ENCODE assay signal across 20 cellular contexts in genomic region chr3:143344516-143345165, GRCh38.
DNase-seq lines count a peak whose midpoint lies in the region; ATAC-seq, FAIRE-seq and TF ChIP-seq lines count a peak whose summit lies in the region.
"Had no signal": no experiment of that assay in that cellular context is flagged by ENCODE, and none has a peak within 500 bp of the region (broad histone marks: within the 10 kb centered on the region; RNA-seq: fewer than 3 reads in every experiment).

No MANE protein-coding gene starts in this region.

- TF ChIP-seq POLR2A in K562 (conservative IDR thresholded peaks at IDR 0.05): no peak

- BruUV-seq in K562 (replicated peaks; lab: Mats Ljungman, UMichigan): no TSS peak

- POLR2A ChIA-PET in K562 (lab: Yijun Ruan, JAX): no interaction called here

- TF ChIP-seq EP300 in K562 (IDR thresholded peaks at IDR 0.05; ENCODE audit: low read length): no peak

- ATAC-seq in DND-41 (ENCODE audit: insufficient read depth, low read depth) (peak; percentile 72), K562 (no peak)
- ATAC-seq in natural killer cell treated with Interleukin-12 subunit alpha and Interleukin-12 subunit beta and Interleukin-15 and Interleukin-18, amount 100 ng/mL, for 72 hours: no peak
- ATAC-seq: CD8-positive, alpha-beta T cell; GM23338; HepG2 had no signal

- H3K4me1 ChIP-seq in DND-41 (ENCODE audit: insufficient read depth, low read length): peaks cover 58% of the 10 kb centered on the region
- H3K4me1 ChIP-seq in K562 (replicated peaks in 1 of 2; ENCODE audit: control insufficient read depth in 2 of 2, insufficient read depth in 2 of 2, low read length in 2 of 2): peaks cover 2 to 7% of the 10 kb centered on the region in 2 experiments; a peak in 1 of 5 replicates
- H3K4me1 ChIP-seq: Caco-2 had no signal

- intact Hi-C loops in K562 (cut with micrococcal nuclease): loop anchor here (5.0 kb wide), 1 partner anchor 222 kb away; no protein-coding TSS in a partner anchor

- no peak for FAIRE-seq in K562 (lab: Jason Lieb, UNC)
- FAIRE-seq: D721Med, GM12892, GM18507, H54, HepG2 had no signal

- H3K4me3 ChIP-seq in DND-41 (ENCODE audit: low read depth in 1 of 2, low read length in 2 of 2): no peak overlapping the region
- no peak overlapping the region for H3K4me3 ChIP-seq in K562
- no peak overlapping the region for H3K4me3 ChIP-seq in fibroblast of villous mesenchyme (ENCODE audit: low read depth, low read length)
- H3K4me3 ChIP-seq: BLaER1 treated with 17β-estradiol and CSF1 and Interleukin-3, amounts not matched to agents 10 nM and 100 nM; GM23338 had no signal

- H3K27ac Mint-ChIP-seq in natural killer cell treated with Interleukin-12 subunit alpha and Interleukin-12 subunit beta and Interleukin-15 and Interleukin-18, amount 100 ng/mL, for 72 hours: peak overlapping the region; percentile 69 to 80
- H3K27ac Mint-ChIP-seq: B cell; CD8-positive, alpha-beta T cell; GM23338; IgD-negative memory B cell had no signal

- no peaks in the 10 kb centered on the region for H3K9me3 ChIP-seq in DND-41 (ENCODE audit: insufficient read depth, low read length, severe bottlenecking)
- H3K9me3 ChIP-seq in K562 (replicated peaks; ENCODE audit: control insufficient read depth, insufficient read depth, low read depth, low read length): no peaks in the 10 kb centered on the region
- H3K9me3 ChIP-seq: BLaER1 treated with 17β-estradiol and CSF1 and Interleukin-3, amounts not matched to agents 10 nM and 100 nM; Caco-2 had no signal

- H3K36me3 ChIP-seq in DND-41 (ENCODE audit: insufficient read depth, low read length): no peaks in the 10 kb centered on the region
- H3K36me3 ChIP-seq in K562 (ENCODE audit: control insufficient read depth, insufficient read depth, low read length): no peaks in the 10 kb centered on the region

- DNase-seq in DND-41 (no peak), K562 (ENCODE audit: extremely low read depth in 1 of 4, low spot score in 3 of 4) (no peak), fibroblast of villous mesenchyme (ENCODE audit: low read depth) (peak; percentile 55), GM19238 (ENCODE audit: insufficient read length, low spot score) (no peak), NAMALWA (ENCODE audit: low spot score) (no peak), COLO829 (ENCODE audit: low spot score) (no peak)
- DNase-seq in natural killer cell treated with Interleukin-12 subunit alpha and Interleukin-12 subunit beta and Interleukin-15 and Interleukin-18, amount 100 ng/mL, for 72 hours (ENCODE audit: low spot score): no peak
- DNase-seq: Caco-2; CD8-positive, alpha-beta T cell; GDM1; HCEC 1CT had no signal

- H4K20me1 ChIP-seq in DND-41 (ENCODE audit: insufficient read depth, low read length): no peaks in the 10 kb centered on the region
- H4K20me1 ChIP-seq in K562 (replicated peaks; ENCODE audit: control insufficient read depth, insufficient read depth, low read length): no peaks in the 10 kb centered on the region
- H4K20me1 ChIP-seq: BLaER1 treated with 17β-estradiol and CSF1 and Interleukin-3, amounts not matched to agents 10 nM and 100 nM had no signal

- H3K27me3 Mint-ChIP-seq in natural killer cell treated with Interleukin-12 subunit alpha and Interleukin-12 subunit beta and Interleukin-15 and Interleukin-18, amount 100 ng/mL, for 72 hours: no peaks in the 10 kb centered on the region
- H3K27me3 Mint-ChIP-seq: B cell, IgD-negative memory B cell had no signal

- H3K27me3 ChIP-seq in DND-41 (ENCODE audit: insufficient read depth, low read length, poor library complexity) (no peaks in the 10 kb centered on the region), K562 (ENCODE audit: control insufficient read depth in 2 of 2, insufficient read depth in 2 of 2, low read length in 2 of 2) (no peaks in the 10 kb centered on the region)
- H3K27me3 ChIP-seq: BLaER1 treated with 17β-estradiol and CSF1 and Interleukin-3, amounts not matched to agents 10 nM and 100 nM had no signal

- peaks cover 6% of the 10 kb centered on the region for H3K36me3 Mint-ChIP-seq in natural killer cell treated with Interleukin-12 subunit alpha and Interleukin-12 subunit beta and Interleukin-15 and Interleukin-18, amount 100 ng/mL, for 72 hours
- H3K36me3 Mint-ChIP-seq: CD8-positive, alpha-beta T cell had no signal

- no peaks in the 10 kb centered on the region for H3K79me2 ChIP-seq in DND-41 (ENCODE audit: insufficient read depth, low read length)
- no peaks in the 10 kb centered on the region for H3K79me2 ChIP-seq in K562 (ENCODE audit: control insufficient read depth, insufficient read depth, low read length)

- H3K9me3 Mint-ChIP-seq in natural killer cell treated with Interleukin-12 subunit alpha and Interleukin-12 subunit beta and Interleukin-15 and Interleukin-18, amount 100 ng/mL, for 72 hours: peaks cover 5% of the 10 kb centered on the region
- H3K9me3 Mint-ChIP-seq: CD8-positive, alpha-beta T cell; GM23338; IgD-negative memory B cell had no signal

- H3K4me1 Mint-ChIP-seq in natural killer cell treated with Interleukin-12 subunit alpha and Interleukin-12 subunit beta and Interleukin-15 and Interleukin-18, amount 100 ng/mL, for 72 hours (ENCODE audit: low read depth in 2 of 2): peaks cover 33 to 35% of the 10 kb centered on the region in 2 donors
- H3K4me1 Mint-ChIP-seq: GM23338 had no signal

- peak overlapping the region; percentile 62 for H3K4me3 Mint-ChIP-seq in natural killer cell treated with Interleukin-12 subunit alpha and Interleukin-12 subunit beta and Interleukin-15 and Interleukin-18, amount 100 ng/mL, for 72 hours
- H3K4me3 Mint-ChIP-seq: B cell; CD8-positive, alpha-beta T cell; GM23338; IgD-negative memory B cell had no signal

- H3K4me2 ChIP-seq in DND-41 (ENCODE audit: insufficient read depth, low read length) (peak overlapping the region; percentile 16), K562 (ENCODE audit: insufficient read depth, low read length) (no peak overlapping the region)
- H3K4me2 ChIP-seq: BLaER1 treated with 17β-estradiol and CSF1 and Interleukin-3, amounts not matched to agents 10 nM and 100 nM; GM23338 had no signal

- H3K9me1 ChIP-seq in K562 (ENCODE audit: control insufficient read depth, insufficient read depth, low read length): no peaks in the 10 kb centered on the region

- H3K27ac ChIP-seq in DND-41 (ENCODE audit: low read length): peak overlapping the region; percentile 81
- no peak overlapping the region for H3K27ac ChIP-seq in K562 (ENCODE audit: extremely low read depth, low read depth, low read length)
- H3K27ac ChIP-seq: BLaER1 treated with 17β-estradiol and CSF1 and Interleukin-3, amounts not matched to agents 10 nM and 100 nM had no signal

- in situ Hi-C loops in K562 (cut with MboI): no loop called here

- whole genome bisulfite sequencing in K562 (ENCODE audit: insufficient coverage, low coverage, missing lambda C conversion rate): 0% methylated on average over 1 of the region's 1 CpG

- no peak for TF ChIP-seq RAD21 in K562 (CRISPR knock-in tag; conservative IDR thresholded peaks at IDR 0.05 in 1 of 2, IDR thresholded peaks at IDR 0.05 in 1 of 2)

- H3K9ac ChIP-seq in DND-41 (ENCODE audit: low read depth, low read length) (peak overlapping the region; percentile 34; the same call in 1 of the 2 replicates), K562 (ENCODE audit: insufficient read depth in 1 of 2, low read depth in 2 of 2, low read length in 2 of 2) (no peak overlapping the region)
- H3K9ac ChIP-seq: BLaER1 treated with 17β-estradiol and CSF1 and Interleukin-3, amounts not matched to agents 10 nM and 100 nM had no signal

- peak overlapping the region; percentile 41 for H2AFZ ChIP-seq in DND-41 (ENCODE audit: low read depth, low read length)
- 0 out of 2 replicates have a peak overlapping the region, but pooled peaks have one; percentile 7 for H2AFZ ChIP-seq in K562 (ENCODE audit: low read depth, low read length)
- H2AFZ ChIP-seq: GM23338 had no signal

- TF ChIP-seq CTCF in DND-41 (IDR thresholded peaks at IDR 0.05; ENCODE audit: borderline replicate concordance, extremely low read depth, low read length, poor library complexity, severe bottlenecking) (no peak), K562 (IDR thresholded peaks at IDR 0.05 in 2 of 3, conservative IDR thresholded peaks at IDR 0.05 in 1 of 3; ENCODE audit: insufficient read depth in 2 of 3, low read depth in 1 of 3, low read length in 3 of 3) (no peak), fibroblast of villous mesenchyme (IDR thresholded peaks at IDR 0.05; ENCODE audit: insufficient read depth, low read depth, low read length) (no peak)

- CTCF ChIA-PET in K562 (lab: Yijun Ruan, JAX; ENCODE audit: low intra/inter-chr PET ratio): no interaction called here

TF ChIP-seq in K562, 482 proteins besides CTCF, POLR2A, EP300 and RAD21:
- TF ChIP-seq PTRF (tag; IDR thresholded peaks at IDR 0.05) (no peak), HNRNPL (IDR thresholded peaks at IDR 0.05; ENCODE audit: low read depth, low read length) (no peak), LCOR (CRISPR knock-in tag; IDR thresholded peaks at IDR 0.05) (no peak)
TF ChIP-seq in K562: peak in this region for 0.
